In the genomic region with DNA sequence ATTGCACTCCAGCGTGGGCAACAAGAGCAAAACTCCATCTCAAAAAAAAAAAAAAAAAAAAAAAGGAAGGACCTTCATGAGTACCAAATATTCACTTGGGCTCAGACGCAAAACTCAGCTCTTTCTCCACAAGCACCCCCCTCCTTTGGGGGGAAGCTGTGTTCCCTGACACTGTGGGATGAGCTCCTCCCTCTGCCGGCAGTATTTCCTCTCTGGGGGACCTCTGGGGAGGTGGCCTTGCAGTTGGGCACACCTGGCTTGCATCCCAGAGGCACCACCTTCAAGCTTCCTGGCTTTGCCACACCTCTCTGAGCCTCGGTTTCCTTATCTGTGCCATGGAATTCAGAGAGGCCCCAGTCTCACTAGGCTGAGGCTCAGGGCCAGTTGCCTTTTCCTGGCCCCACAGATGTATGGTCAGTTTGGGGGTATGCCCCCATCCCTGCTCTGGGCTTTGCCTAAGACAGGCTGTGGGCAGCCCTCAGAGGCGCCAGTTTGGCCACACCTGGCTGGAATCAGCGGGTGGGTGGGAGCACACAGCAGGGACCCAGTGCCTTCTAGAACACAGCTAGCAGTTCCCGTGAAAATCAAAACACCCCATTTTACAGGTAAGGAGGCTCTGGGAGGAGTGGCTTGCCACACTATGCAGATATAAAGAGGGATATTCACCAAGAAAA, we compare ENCODE assay signal across 9 cellular contexts.
A peak's percentile ranks its signal among the peaks of the same experiment; 100 is the strongest.
DNase-seq lines count a peak whose midpoint lies in the region; ATAC-seq and TF ChIP-seq lines count a peak whose summit lies in the region.
"Had no signal": no experiment of that assay in that cellular context is flagged by ENCODE, and none has a peak within 500 bp of the region (broad histone marks: within the 10 kb centered on the region; RNA-seq: fewer than 3 reads in every experiment).

No MANE protein-coding gene starts in this region.

- peaks cover 40% of the 10 kb centered on the region for H3K4me1 ChIP-seq in KMS-11 (ENCODE audit: low read depth, poor library complexity, severe bottlenecking)
- H3K4me1 ChIP-seq in mucosa of descending colon (ENCODE audit: low read depth) = peaks cover 27% of the 10 kb centered on the region
- peaks cover 16 to 72% (median 59%) of the 10 kb centered on the region in 4 donors for H3K4me1 ChIP-seq in tibial artery

- no peak for TF ChIP-seq CTCF in KMS-11 (conservative IDR thresholded peaks at IDR 0.05; ENCODE audit: low read depth, low read length)
- no peak for TF ChIP-seq CTCF in coronary artery (IDR thresholded peaks at IDR 0.05)
- no peak for TF ChIP-seq CTCF in mucosa of descending colon (IDR thresholded peaks at IDR 0.05)
- TF ChIP-seq CTCF in tibial artery (IDR thresholded peaks at IDR 0.05) = no peak
- TF ChIP-seq CTCF in brain microvascular endothelial cell (IDR thresholded peaks at IDR 0.05; ENCODE audit: low read depth, low read length, missing control alignments) = no peak

- H3K36me3 ChIP-seq in KMS-11 (ENCODE audit: insufficient read depth) (no peaks in the 10 kb centered on the region), mucosa of descending colon (ENCODE audit: low read depth) (no peaks in the 10 kb centered on the region), tibial artery (no peaks in the 10 kb centered on the region), brain microvascular endothelial cell (replicated peaks) (no peaks in the 10 kb centered on the region)

- peak; percentile 3 for ATAC-seq in mucosa of descending colon

- H3K4me3 ChIP-seq in KMS-11 (IDR thresholded peaks at IDR 0.05; ENCODE audit: insufficient read depth, low read depth, low read length) = no peak overlapping the region
- no peak overlapping the region for H3K4me3 ChIP-seq in coronary artery
- no peak overlapping the region for H3K4me3 ChIP-seq in mucosa of descending colon
- H3K4me3 ChIP-seq in tibial artery = no peak overlapping the region
- no peak overlapping the region for H3K4me3 ChIP-seq in brain microvascular endothelial cell (ENCODE audit: low read depth, low read length)

- H3K9me3 ChIP-seq in mucosa of descending colon (peaks cover 6% of the 10 kb centered on the region), tibial artery (peaks cover 0 to 8% (median 4%) of the 10 kb centered on the region in 3 donors)

- no peak overlapping the region for H3K4me2 ChIP-seq in KMS-11

- H3K27ac ChIP-seq in KMS-11 (peak overlapping the region; percentile 44; the same call in 1 of the 2 replicates), coronary artery (peak overlapping the region; percentile 85 to 97), tibial artery (peak overlapping the region; percentile 87 to 92), brain microvascular endothelial cell (no peak overlapping the region)

- no peaks in the 10 kb centered on the region for H3K79me2 ChIP-seq in KMS-11 (ENCODE audit: insufficient read depth, low read depth)

- no peak overlapping the region for H3K9ac ChIP-seq in KMS-11

- in situ Hi-C loops in brain microvascular endothelial cell (cut with HindIII; ENCODE audit: low pct_ligation_motif_present, low sequenced_read_pairs) = loop anchor here (25.0 kb wide), 2 partner anchors 173 to 277 kb away; partner anchors contain the start of gene C9orf50

- no peak overlapping the region for H2AFZ ChIP-seq in KMS-11 (ENCODE audit: low read depth)

- DNase-seq in coronary artery (ENCODE audit: low spot score) (no peak), mucosa of descending colon (peak in 1 of 3 donors; percentile 60), tibial artery (no peak), brain microvascular endothelial cell (no peak)
- DNase-seq in activated CD4-positive, alpha-beta T cell treated with anti-CD3 and anti-CD28 coated beads, Interleukin-2, amount 50 U/mL, for 1 hour = no peak
- no peak for DNase-seq in activated T-cell treated with anti-CD3 and anti-CD28 coated beads, Interleukin-2, amount 50 U/mL, for 1 hour
- DNase-seq in stimulated activated CD4-positive, alpha-beta T cell treated with anti-CD3 and anti-CD28 coated beads, Interleukin-1b, Interleukin-23, amount 100 ng/mL, for 48 hours = no peak
- DNase-seq: NCI-H187 treated with DMSO at 0.1 percent for 48 hours had no signal

- no peaks in the 10 kb centered on the region for H3K27me3 ChIP-seq in KMS-11 (ENCODE audit: insufficient read depth, low read depth)
- H3K27me3 ChIP-seq in tibial artery = no peaks in the 10 kb centered on the region
- H3K27me3 ChIP-seq in brain microvascular endothelial cell (replicated peaks) = no peaks in the 10 kb centered on the region

- intact Hi-C loops in mucosa of descending colon (cut with DNase I, micrococcal nuclease) = no loop called here
- intact Hi-C loops in tibial artery (cut with DNase I; ENCODE audit: low total_unique reads) = loop anchor here (10.0 kb wide), 1 partner anchor 191 kb away; no protein-coding TSS in a partner anchor

- H4K20me1 ChIP-seq in KMS-11 (ENCODE audit: insufficient read depth) = no peaks in the 10 kb centered on the region
